ENCODE assay signal across 1 cellular context in genomic region chr4:6701371-6701770, GRCh38.
TF ChIP-seq lines count a peak whose summit lies in the region.

No MANE protein-coding gene starts in this region.

TF ChIP-seq in GM23338, 12 proteins besides CTCF, POLR2A, EP300 and RAD21:
- TF ChIP-seq EZH2phosphoT487 (IDR thresholded peaks at IDR 0.05; ENCODE audit: unreplicated experiment) = no peak
- TF ChIP-seq POLR2AphosphoS5 (IDR thresholded peaks at IDR 0.05; ENCODE audit: low read depth) = no peak
- TF ChIP-seq, protein P1, sequence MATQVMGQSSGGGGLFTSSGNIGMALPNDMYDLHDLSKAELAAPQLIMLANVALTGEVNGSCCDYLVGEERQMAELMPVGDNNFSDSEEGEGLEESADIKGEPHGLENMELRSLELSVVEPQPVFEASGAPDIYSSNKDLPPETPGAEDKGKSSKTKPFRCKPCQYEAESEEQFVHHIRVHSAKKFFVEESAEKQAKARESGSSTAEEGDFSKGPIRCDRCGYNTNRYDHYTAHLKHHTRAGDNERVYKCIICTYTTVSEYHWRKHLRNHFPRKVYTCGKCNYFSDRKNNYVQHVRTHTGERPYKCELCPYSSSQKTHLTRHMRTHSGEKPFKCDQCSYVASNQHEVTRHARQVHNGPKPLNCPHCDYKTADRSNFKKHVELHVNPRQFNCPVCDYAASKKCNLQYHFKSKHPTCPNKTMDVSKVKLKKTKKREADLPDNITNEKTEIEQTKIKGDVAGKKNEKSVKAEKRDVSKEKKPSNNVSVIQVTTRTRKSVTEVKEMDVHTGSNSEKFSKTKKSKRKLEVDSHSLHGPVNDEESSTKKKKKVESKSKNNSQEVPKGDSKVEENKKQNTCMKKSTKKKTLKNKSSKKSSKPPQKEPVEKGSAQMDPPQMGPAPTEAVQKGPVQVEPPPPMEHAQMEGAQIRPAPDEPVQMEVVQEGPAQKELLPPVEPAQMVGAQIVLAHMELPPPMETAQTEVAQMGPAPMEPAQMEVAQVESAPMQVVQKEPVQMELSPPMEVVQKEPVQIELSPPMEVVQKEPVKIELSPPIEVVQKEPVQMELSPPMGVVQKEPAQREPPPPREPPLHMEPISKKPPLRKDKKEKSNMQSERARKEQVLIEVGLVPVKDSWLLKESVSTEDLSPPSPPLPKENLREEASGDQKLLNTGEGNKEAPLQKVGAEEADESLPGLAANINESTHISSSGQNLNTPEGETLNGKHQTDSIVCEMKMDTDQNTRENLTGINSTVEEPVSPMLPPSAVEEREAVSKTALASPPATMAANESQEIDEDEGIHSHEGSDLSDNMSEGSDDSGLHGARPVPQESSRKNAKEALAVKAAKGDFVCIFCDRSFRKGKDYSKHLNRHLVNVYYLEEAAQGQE (IDR thresholded peaks at IDR 0.05; ENCODE audit: unreplicated experiment) = no peak
- peak; percentile 32; the same call in 1 of the 2 replicates for TF ChIP-seq CREB1 (CRISPR knock-in tag; IDR thresholded peaks at IDR 0.05; ENCODE audit: low read depth)
- TF ChIP-seq ZNF114 (CRISPR knock-in tag; IDR thresholded peaks at IDR 0.05) = no peak
